Comparison of ENCODE assay signal across 19 cellular contexts in the genomic region with DNA sequence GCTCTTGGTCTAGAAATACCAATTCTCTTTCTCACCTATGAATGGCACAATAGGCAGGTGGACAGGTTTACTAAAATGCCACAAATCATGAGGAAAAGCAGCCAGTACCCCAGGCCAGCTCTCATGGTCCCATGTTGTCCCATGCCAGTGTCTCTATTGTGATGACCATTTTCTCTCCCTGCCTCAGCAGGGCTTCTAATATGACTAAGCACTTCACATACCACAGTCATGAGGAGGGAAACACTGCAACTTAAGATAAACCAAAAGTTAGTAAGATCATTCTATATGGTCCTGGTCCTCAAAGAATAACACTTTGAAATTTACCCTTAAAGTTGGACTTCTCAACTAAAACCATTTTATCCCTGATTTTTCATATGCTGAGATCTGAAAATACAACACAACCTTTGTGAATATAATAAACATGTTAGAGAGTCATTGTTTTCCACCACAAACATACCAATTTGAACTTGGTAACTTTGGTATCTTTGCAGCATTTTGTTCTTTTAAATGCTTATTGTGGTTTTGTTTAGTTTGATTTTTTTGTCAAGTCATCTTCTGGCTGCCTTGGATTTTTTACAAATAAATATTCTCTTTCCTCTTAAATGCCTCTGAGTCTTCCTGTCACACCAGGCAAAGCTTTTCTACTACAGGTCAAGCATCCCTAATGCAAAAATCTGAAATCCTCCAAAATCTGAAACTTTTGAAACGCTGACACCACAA. TPM values are rescaled to one million over a fixed set of nuclear protein-coding genes. Genes with fewer than 3 reads are reported as not detected.
DNase-seq lines count a peak whose midpoint lies in the region; ATAC-seq, FAIRE-seq and TF ChIP-seq lines count a peak whose summit lies in the region.
"Had no signal": no experiment of that assay in that cellular context is flagged by ENCODE, and none has a peak within 500 bp of the region (broad histone marks: within the 10 kb centered on the region; RNA-seq: fewer than 3 reads in every experiment).

No MANE protein-coding gene starts in this region.

- CTCF ChIA-PET in PC-3 (lab: Charles Lee): no interaction called here
- CTCF ChIA-PET in K562 (lab: Yijun Ruan, JAX; ENCODE audit: low intra/inter-chr PET ratio): no interaction called here

- H3K4me3 ChIP-seq in PC-3 (ENCODE audit: low read length): no peak overlapping the region
- H3K4me3 ChIP-seq in K562: no peak overlapping the region
- H3K4me3 ChIP-seq: hepatocyte, psoas muscle had no signal

- H3K4me2 ChIP-seq in PC-3 (ENCODE audit: low read length) (no peak overlapping the region), K562 (ENCODE audit: insufficient read depth, low read length) (peak overlapping the region; percentile 69)
- H3K4me2 ChIP-seq: hepatocyte had no signal

- in situ Hi-C loops in K562 (cut with MboI): no loop called here

- intact Hi-C loops in PC-3 (cut with micrococcal nuclease) (no loop called here), K562 (cut with micrococcal nuclease) (no loop called here)

- TF ChIP-seq EP300 in K562 (IDR thresholded peaks at IDR 0.05; ENCODE audit: low read length): peak; percentile 13; the same call in 1 of the 2 replicates

- TF ChIP-seq RAD21 in K562 (CRISPR knock-in tag; conservative IDR thresholded peaks at IDR 0.05 in 1 of 2, IDR thresholded peaks at IDR 0.05 in 1 of 2): no peak

- ATAC-seq in PC-3 (no peak), K562 (peak; percentile 85), HG03139 (IDR thresholded peaks at IDR 0.05; ENCODE audit: unreplicated experiment) (no peak), GM21619 (IDR thresholded peaks at IDR 0.05; ENCODE audit: unreplicated experiment) (no peak)
- ATAC-seq: left colon, psoas muscle, Right ventricle myocardium inferior had no signal

- H4K20me1 ChIP-seq in PC-3 (ENCODE audit: low read length): no peaks in the 10 kb centered on the region
- H4K20me1 ChIP-seq in K562 (replicated peaks; ENCODE audit: control insufficient read depth, insufficient read depth, low read length): no peaks in the 10 kb centered on the region

- TF ChIP-seq CTCF in PC-3 (conservative IDR thresholded peaks at IDR 0.05; ENCODE audit: low read depth, low read length) (no peak), K562 (IDR thresholded peaks at IDR 0.05 in 2 of 3, conservative IDR thresholded peaks at IDR 0.05 in 1 of 3; ENCODE audit: insufficient read depth in 2 of 3, low read depth in 1 of 3, low read length in 3 of 3) (no peak)

- H3F3A ChIP-seq in PC-3 (ENCODE audit: low read length, unreplicated experiment): no peaks in the 10 kb centered on the region

- 71% methylated on average over 1 of the region's 1 CpG for WGBS in K562 (ENCODE audit: insufficient coverage, low coverage, missing lambda C conversion rate)

- peaks cover 5% of the 10 kb centered on the region for H3K9me1 ChIP-seq in K562 (ENCODE audit: control insufficient read depth, insufficient read depth, low read length)

- no peaks in the 10 kb centered on the region for H3K9me2 ChIP-seq in PC-3 (replicated peaks; ENCODE audit: low read length)

- H3K27me3 ChIP-seq in PC-3 (ENCODE audit: low read length): no peaks in the 10 kb centered on the region
- H3K27me3 ChIP-seq in K562 (ENCODE audit: control insufficient read depth in 2 of 2, insufficient read depth in 2 of 2, low read length in 2 of 2): no peaks in the 10 kb centered on the region
- H3K27me3 ChIP-seq: hepatocyte had no signal

- H3K79me2 ChIP-seq in PC-3 (ENCODE audit: low read length) (peaks cover 25% of the 10 kb centered on the region), K562 (ENCODE audit: control insufficient read depth, insufficient read depth, low read length) (peaks cover 26% of the 10 kb centered on the region)

- H3K9ac ChIP-seq in PC-3 (ENCODE audit: low read length): no peak overlapping the region
- peak overlapping the region in 1 of 2 experiments; percentile 56; a peak in 2 of 4 replicates for H3K9ac ChIP-seq in K562 (ENCODE audit: insufficient read depth in 1 of 2, low read depth in 2 of 2, low read length in 2 of 2)

- no peak overlapping the region for H2AFZ ChIP-seq in PC-3 (ENCODE audit: low read length)
- peak overlapping the region; percentile 70 for H2AFZ ChIP-seq in K562 (ENCODE audit: low read depth, low read length)
- H2AFZ ChIP-seq: hepatocyte had no signal

- peak; percentile 73 for FAIRE-seq in K562 (lab: Jason Lieb, UNC)
- FAIRE-seq: GM18507 had no signal

- no peak for TF ChIP-seq POLR2A in K562 (conservative IDR thresholded peaks at IDR 0.05)

- H3K4me1 ChIP-seq in PC-3 (ENCODE audit: insufficient read depth, low read length) (peaks cover 19% of the 10 kb centered on the region), K562 (replicated peaks in 1 of 2; ENCODE audit: control insufficient read depth in 2 of 2, insufficient read depth in 2 of 2, low read length in 2 of 2) (peaks cover 0 to 31% of the 10 kb centered on the region in 2 experiments; a peak in 3 of 5 replicates)

- DNase-seq in GM04503 (ENCODE audit: low read depth): peak; percentile 10
- peak; percentile 27 for DNase-seq in PC-3
- peak in 2 of 4 experiments; percentile 44 to 61 for DNase-seq in K562 (ENCODE audit: extremely low read depth in 1 of 4, low spot score in 3 of 4)
- DNase-seq in non-pigmented ciliary epithelial cell (ENCODE audit: low read depth): peak; percentile 27
- no peak for DNase-seq in NCI-H2227 (lab: John Stamatoyannopoulos, UW; ENCODE audit: unreplicated experiment)
- DNase-seq: activated CD8-positive, alpha-beta memory T cell treated with anti-CD3 and anti-CD28 coated beads for 24 hours; activated naive CD4-positive, alpha-beta T cell treated with anti-CD3 and anti-CD28 coated beads, Interleukin-2, amount 10 ng/mL, durations not matched to agents 7 days and 5 days; CD4-positive, CD25-positive, alpha-beta regulatory T cell; H7; left colon; NCI-H2029 treated with DMSO at 0.1 percent for 48 hours; NCI-H82; psoas muscle; trophoblast cell had no signal

- POLR2A ChIA-PET in PC-3 (lab: Charles Lee; ENCODE audit: unreplicated experiment): no interaction called here
- POLR2A ChIA-PET in K562 (lab: Yijun Ruan, JAX): interaction anchor here (1.3 to 1.6 kb wide), 2 partner anchors 9 kb away, joined by 3 read pairs; no protein-coding TSS in a partner anchor

- no peak overlapping the region for H3K27ac ChIP-seq in PC-3 (ENCODE audit: low read length)
- peak overlapping the region; percentile 73 for H3K27ac ChIP-seq in K562 (ENCODE audit: extremely low read depth, low read depth, low read length)
- H3K27ac ChIP-seq: hepatocyte, psoas muscle had no signal

- H3K36me3 ChIP-seq in PC-3 (ENCODE audit: low read depth, low read length): peaks cover 10% of the 10 kb centered on the region; the same call in 1 of the 2 replicates
- H3K36me3 ChIP-seq in K562 (ENCODE audit: control insufficient read depth, insufficient read depth, low read length): peaks cover 34% of the 10 kb centered on the region; the same call in 2 of the 3 replicates

- BruUV-seq in PC-3 (replicated peaks; lab: Mats Ljungman, UMichigan) (no TSS peak), K562 (replicated peaks; lab: Mats Ljungman, UMichigan) (no TSS peak)

- H3K9me3 ChIP-seq in PC-3 (ENCODE audit: low read length): no peaks in the 10 kb centered on the region
- no peaks in the 10 kb centered on the region for H3K9me3 ChIP-seq in K562 (replicated peaks; ENCODE audit: control insufficient read depth, insufficient read depth, low read depth, low read length)
- H3K9me3 ChIP-seq: psoas muscle had no signal

RNA-seq across cellular contexts. Expression of gene TTC5, which starts 3.5 kb away (rescaled TPM):
- total RNA-seq in PC-3 (2014; rRNA removed) (9.8 and 23.3 TPM in 2 replicates), K562 (2014; rRNA removed) (4.8 and 8.3 TPM in 2 replicates), K562 (2014; rRNA removed; fragmentation: Illumina TruSeq; extraction: Trizol) (16.4 and 17.1 TPM in 2 replicates), K562 (2015; rRNA removed; fragmentation: Illumina TruSeq; extraction: Trizol) (8.0 and 12.5 TPM in 2 replicates), K562 (2021) (11.7 and 13.8 TPM in 2 replicates)
- total RNA-seq in K562 (2011; cell fraction: chromatin; rRNA removed; ENCODE audit: low replicate concordance): 15.0 and 30.0 TPM in 2 replicates
- total RNA-seq in K562 (2011; cell fraction: nucleolus; rRNA removed): 10.4 and 11.8 TPM in 2 replicates
- 20.8 and 26.3 TPM in 2 replicates for total RNA-seq in K562 (2011; cell fraction: nucleoplasm; rRNA removed)
- polyA plus RNA-seq in K562 (2011; rRNA removed) (11.6 and 12.2 TPM in 2 replicates), K562 (2014; fragmentation: Illumina TruSeq; extraction: Trizol) (6.6 and 9.3 TPM in 2 replicates), K562 (2014; fragmentation: Nextera tagmentation; extraction: Ambion mirVana) (1 to 10 TPM; 5.6 to 6.0 TPM), K562 (2014; rRNA removed) (5.8 and 7.5 TPM in 2 replicates)
- polyA plus RNA-seq in K562 (2011; cell fraction: cytosol; rRNA removed): 5.1 and 6.9 TPM in 2 replicates
- polyA plus RNA-seq in K562 (2011; cell fraction: nucleus; rRNA removed): 7.6 and 9.4 TPM in 2 replicates
- polyA plus RNA-seq in K562 (2012): 7.0 and 13.3 TPM in 2 replicates
- polyA minus RNA-seq in K562 (2011; rRNA and poly(A)+ RNA removed): 33.3 and 33.5 TPM in 2 replicates
- polyA minus RNA-seq in K562 (2011; cell fraction: cytosol; rRNA and poly(A)+ RNA removed): 8.9 and 11.3 TPM in 2 replicates
- polyA minus RNA-seq in K562 (2011; cell fraction: nucleus; rRNA and poly(A)+ RNA removed): 9.0 and 16.3 TPM in 2 replicates

RNA-seq across cellular contexts. Expression of gene CCNB1IP1, which starts 30.9 kb away (rescaled TPM):
- 32.8 and 35.0 TPM in 2 replicates for total RNA-seq in PC-3 (2014; rRNA removed)
- 95.2 and 176 TPM in 2 replicates for total RNA-seq in K562 (2011; cell fraction: chromatin; rRNA removed; ENCODE audit: low replicate concordance)
- total RNA-seq in K562 (2011; cell fraction: nucleolus; rRNA removed): 63.4 and 71.2 TPM in 2 replicates
- 120 and 156 TPM in 2 replicates for total RNA-seq in K562 (2011; cell fraction: nucleoplasm; rRNA removed)
- 60.9 and 68.3 TPM in 2 replicates for total RNA-seq in K562 (2014; rRNA removed)
- total RNA-seq in K562 (2014; rRNA removed; fragmentation: Illumina TruSeq; extraction: Trizol): 107 and 126 TPM in 2 replicates
- 68.4 and 77.4 TPM in 2 replicates for total RNA-seq in K562 (2015; rRNA removed; fragmentation: Illumina TruSeq; extraction: Trizol)
- 49.8 and 51.8 TPM in 2 replicates for total RNA-seq in K562 (2021)
- 152 and 175 TPM in 2 replicates for polyA plus RNA-seq in K562 (2011; rRNA removed)
- 60.0 and 163 TPM in 2 replicates for polyA plus RNA-seq in K562 (2011; cell fraction: cytosol; rRNA removed)
- 90.2 and 97.9 TPM in 2 replicates for polyA plus RNA-seq in K562 (2011; cell fraction: nucleus; rRNA removed)
- 39.0 and 113 TPM in 2 replicates for polyA plus RNA-seq in K562 (2012)
- 87.6 and 95.2 TPM in 2 replicates for polyA plus RNA-seq in K562 (2014; fragmentation: Illumina TruSeq; extraction: Trizol)
- 10 to 100 TPM; 80.7 to 81.0 TPM for polyA plus RNA-seq in K562 (2014; fragmentation: Nextera tagmentation; extraction: Ambion mirVana)
- 89.1 and 93.4 TPM in 2 replicates for polyA plus RNA-seq in K562 (2014; rRNA removed)
- polyA minus RNA-seq in K562 (2011; rRNA and poly(A)+ RNA removed): 97.4 and 132 TPM in 2 replicates
- 35.6 and 41.5 TPM in 2 replicates for polyA minus RNA-seq in K562 (2011; cell fraction: cytosol; rRNA and poly(A)+ RNA removed)
- polyA minus RNA-seq in K562 (2011; cell fraction: nucleus; rRNA and poly(A)+ RNA removed): 49.9 and 73.2 TPM in 2 replicates

RNA-seq across cellular contexts. Expression of gene PARP2, which starts 41.2 kb away (rescaled TPM):
- total RNA-seq in PC-3 (2014; rRNA removed) (35.6 and 38.3 TPM in 2 replicates), K562 (2014; rRNA removed) (19.7 and 21.4 TPM in 2 replicates), K562 (2014; rRNA removed; fragmentation: Illumina TruSeq; extraction: Trizol) (26.2 and 29.4 TPM in 2 replicates), K562 (2015; rRNA removed; fragmentation: Illumina TruSeq; extraction: Trizol) (24.1 and 25.3 TPM in 2 replicates), K562 (2021) (26.9 and 29.9 TPM in 2 replicates)
- total RNA-seq in K562 (2011; cell fraction: chromatin; rRNA removed; ENCODE audit: low replicate concordance): 38.2 and 98.6 TPM in 2 replicates
- total RNA-seq in K562 (2011; cell fraction: nucleolus; rRNA removed): 22.8 and 23.0 TPM in 2 replicates
- total RNA-seq in K562 (2011; cell fraction: nucleoplasm; rRNA removed): 39.4 and 41.8 TPM in 2 replicates
- polyA plus RNA-seq in K562 (2011; rRNA removed) (41.4 and 50.5 TPM in 2 replicates), K562 (2014; fragmentation: Illumina TruSeq; extraction: Trizol) (37.9 and 45.8 TPM in 2 replicates), K562 (2014; fragmentation: Nextera tagmentation; extraction: Ambion mirVana) (10 to 100 TPM; 25.2 to 34.6 TPM), K562 (2014; rRNA removed) (38.1 and 38.6 TPM in 2 replicates)
- 13.3 and 27.0 TPM in 2 replicates for polyA plus RNA-seq in K562 (2011; cell fraction: cytosol; rRNA removed)
- polyA plus RNA-seq in K562 (2011; cell fraction: nucleus; rRNA removed): 72.0 and 133 TPM in 2 replicates
- 24.6 and 29.3 TPM in 2 replicates for polyA plus RNA-seq in K562 (2012)
- 22.2 and 28.8 TPM in 2 replicates for polyA minus RNA-seq in K562 (2011; rRNA and poly(A)+ RNA removed)
- 7.4 and 7.8 TPM in 2 replicates for polyA minus RNA-seq in K562 (2011; cell fraction: cytosol; rRNA and poly(A)+ RNA removed)
- 8.9 and 19.3 TPM in 2 replicates for polyA minus RNA-seq in K562 (2011; cell fraction: nucleus; rRNA and poly(A)+ RNA removed)
